In genomic region chr20:61295726-61296628, GRCh38 we compare ENCODE assay signal across 18 cellular contexts. TPM values are rescaled to one million over a fixed set of nuclear protein-coding genes. Genes with fewer than 3 reads are reported as not detected.
DNase-seq lines count a peak whose midpoint lies in the region; FAIRE-seq and TF ChIP-seq lines count a peak whose summit lies in the region.
"Had no signal": no experiment of that assay in that cellular context is flagged by ENCODE, and none has a peak within 500 bp of the region (broad histone marks: within the 10 kb centered on the region; RNA-seq: fewer than 3 reads in every experiment).

No MANE protein-coding gene starts in this region.

- H3K9ac ChIP-seq in kidney (ENCODE audit: low read length in 2 of 2): no peak overlapping the region

- H3K27ac Mint-ChIP-seq in nephron progenitor cell (peak overlapping the region; percentile 23), endothelial cell (ENCODE audit: unreplicated experiment) (no peak overlapping the region)
- H3K27ac Mint-ChIP-seq: activated naive CD8-positive, alpha-beta T cell treated with anti-CD3 and anti-CD28 coated beads, Interleukin-2, amount 10 ng/mL, durations not matched to agents 7 days and 5 days; activated T-helper 17 cell treated with anti-CD3 and anti-CD28 coated beads, Interleukin-2, amount 50 U/mL, for 72 hours had no signal

- DNase-seq in EL (peak; percentile 55), MG63 (peak; percentile 23), choroid plexus epithelial cell (ENCODE audit: low read depth) (peak; percentile 23), nephron progenitor cell (peak; percentile 37), endothelial cell (ENCODE audit: low spot score) (no peak), NCI-H526 (lab: John Stamatoyannopoulos, UW) (no peak), kidney (no peak), NCI-H2196 treated with DMSO at 0.1 percent for 48 hours (lab: John Stamatoyannopoulos, UW; ENCODE audit: unreplicated experiment) (no peak)
- DNase-seq: activated naive CD8-positive, alpha-beta T cell treated with anti-CD3 and anti-CD28 coated beads, Interleukin-2, amount 10 ng/mL, durations not matched to agents 7 days and 5 days; CD8-positive, alpha-beta memory T cell; DMS79 treated with DMSO at 0.1 percent for 48 hours; NCI-H1436 treated with DMSO at 0.1 percent for 48 hours; ovary; Peyer's patch; stimulated activated naive CD4-positive, alpha-beta T cell treated with Interleukin-2 at 50 U/mL for 16 hours; thyroid gland had no signal

- no peak overlapping the region for H3K4me3 ChIP-seq in MG63
- H3K4me3 ChIP-seq in choroid plexus epithelial cell (ENCODE audit: low read depth, low read length): no peak overlapping the region
- no peak overlapping the region for H3K4me3 ChIP-seq in kidney (ENCODE audit: low read length in 2 of 2)
- H3K4me3 ChIP-seq: ovary, Peyer's patch, thyroid gland had no signal

- H3K4me1 ChIP-seq in kidney (ENCODE audit: control insufficient read depth in 1 of 2, insufficient read depth in 1 of 2, low read depth in 1 of 2, low read length in 2 of 2): no peaks in the 10 kb centered on the region
- H3K4me1 ChIP-seq: Peyer's patch, thyroid gland had no signal

- H3K27me3 Mint-ChIP-seq in nephron progenitor cell (ENCODE audit: low read depth, poor library complexity): peaks cover 12% of the 10 kb centered on the region
- peaks cover 5% of the 10 kb centered on the region for H3K27me3 Mint-ChIP-seq in endothelial cell (ENCODE audit: unreplicated experiment)
- H3K27me3 Mint-ChIP-seq: activated naive CD8-positive, alpha-beta T cell treated with anti-CD3 and anti-CD28 coated beads, Interleukin-2, amount 10 ng/mL, durations not matched to agents 7 days and 5 days had no signal

- no peaks in the 10 kb centered on the region for H3K27me3 ChIP-seq in MG63
- H3K27me3 ChIP-seq: ovary, Peyer's patch, thyroid gland had no signal

- H3K36me3 Mint-ChIP-seq in nephron progenitor cell (ENCODE audit: low read depth): no peaks in the 10 kb centered on the region
- no peaks in the 10 kb centered on the region for H3K36me3 Mint-ChIP-seq in endothelial cell (ENCODE audit: low read depth, unreplicated experiment)
- H3K36me3 Mint-ChIP-seq: activated naive CD8-positive, alpha-beta T cell treated with anti-CD3 and anti-CD28 coated beads, Interleukin-2, amount 10 ng/mL, durations not matched to agents 7 days and 5 days; CD8-positive, alpha-beta memory T cell had no signal

- peaks cover 58% of the 10 kb centered on the region for H3K4me1 Mint-ChIP-seq in nephron progenitor cell
- no peaks in the 10 kb centered on the region for H3K4me1 Mint-ChIP-seq in endothelial cell (ENCODE audit: unreplicated experiment)
- H3K4me1 Mint-ChIP-seq: activated naive CD8-positive, alpha-beta T cell treated with anti-CD3 and anti-CD28 coated beads, Interleukin-2, amount 10 ng/mL, durations not matched to agents 7 days and 5 days; activated T-helper 17 cell treated with anti-CD3 and anti-CD28 coated beads, Interleukin-2, amount 50 U/mL, for 72 hours; CD8-positive, alpha-beta memory T cell had no signal

- FAIRE-seq in kidney (lab: Jason Lieb, UNC): no peak

- no peaks in the 10 kb centered on the region for H3K36me3 ChIP-seq in MG63
- no peaks in the 10 kb centered on the region for H3K36me3 ChIP-seq in kidney (ENCODE audit: control insufficient read depth in 1 of 2, insufficient read depth in 2 of 2, low read length in 2 of 2)
- H3K36me3 ChIP-seq: ovary, Peyer's patch, thyroid gland had no signal

- TF ChIP-seq CTCF in choroid plexus epithelial cell (conservative IDR thresholded peaks at IDR 0.05; ENCODE audit: low read depth, low read length) (no peak), nephron progenitor cell (IDR thresholded peaks at IDR 0.05) (no peak), endothelial cell (IDR thresholded peaks at IDR 0.05; ENCODE audit: unreplicated experiment) (no peak), kidney (IDR thresholded peaks at IDR 0.05; ENCODE audit: borderline replicate concordance, extremely low read depth, insufficient read depth) (no peak)

- no peak overlapping the region for H3K4me3 Mint-ChIP-seq in nephron progenitor cell
- no peak overlapping the region for H3K4me3 Mint-ChIP-seq in endothelial cell (ENCODE audit: unreplicated experiment)
- H3K4me3 Mint-ChIP-seq: activated naive CD8-positive, alpha-beta T cell treated with anti-CD3 and anti-CD28 coated beads, Interleukin-2, amount 10 ng/mL, durations not matched to agents 7 days and 5 days; activated T-helper 17 cell treated with anti-CD3 and anti-CD28 coated beads, Interleukin-2, amount 50 U/mL, for 72 hours; CD8-positive, alpha-beta memory T cell had no signal

- no peak overlapping the region for H3K27ac ChIP-seq in kidney (ENCODE audit: low read depth in 2 of 2, low read length in 2 of 2)
- H3K27ac ChIP-seq: ovary, Peyer's patch, thyroid gland had no signal

- peaks cover 2% of the 10 kb centered on the region for H3K9me3 Mint-ChIP-seq in nephron progenitor cell
- H3K9me3 Mint-ChIP-seq in endothelial cell (ENCODE audit: unreplicated experiment): no peaks in the 10 kb centered on the region
- H3K9me3 Mint-ChIP-seq: activated naive CD8-positive, alpha-beta T cell treated with anti-CD3 and anti-CD28 coated beads, Interleukin-2, amount 10 ng/mL, durations not matched to agents 7 days and 5 days; activated T-helper 17 cell treated with anti-CD3 and anti-CD28 coated beads, Interleukin-2, amount 50 U/mL, for 72 hours had no signal

- intact Hi-C loops in kidney (cut with DNase I): no loop called here

- H3K9me3 ChIP-seq in MG63: no peaks in the 10 kb centered on the region
- H3K9me3 ChIP-seq in kidney (ENCODE audit: control insufficient read depth in 1 of 2, low read length in 2 of 2): no peaks in the 10 kb centered on the region
- H3K9me3 ChIP-seq: ovary, Peyer's patch, thyroid gland had no signal

RNA-seq across cellular contexts. Expression of gene CDH4, which starts 43.9 kb away (rescaled TPM):
- total RNA-seq in MG63 (2014; rRNA removed; shearing (Covaris generic); ENCODE audit: low replicate concordance): not detected in 2 replicates
- 0.23 TPM for total RNA-seq in endothelial cell (ENCODE audit: unreplicated experiment)
- 1.1 TPM for total RNA-seq in kidney
- not detected for polyA plus RNA-seq in kidney (ENCODE audit: insufficient read depth, low read depth, low replicate concordance)
- total RNA-seq: CD8-positive, alpha-beta memory T cell; esophagus mucosa had no signal

Comparison
In these comparisons a context has a peak if more than half of its experiments do, and no peak if none do; other contexts are left out.
1. DNase-seq: peak in EL (single experiment), MG63 (single experiment), choroid plexus epithelial cell (single experiment) and nephron progenitor cell (single experiment); none in endothelial cell (single experiment), NCI-H526 (0 of 2), kidney (single experiment) and NCI-H2196 treated with DMSO at 0.1 percent for 48 hours (single experiment).